ENCODE assay signal across 15 cellular contexts in genomic region chr14:23145794-23146422, GRCh38. TPM values are rescaled to one million over a fixed set of nuclear protein-coding genes. Genes with fewer than 3 reads are reported as not detected.
A peak's percentile ranks its signal among the peaks of the same experiment; 100 is the strongest.
DNase-seq lines count a peak whose midpoint lies in the region; ATAC-seq and TF ChIP-seq lines count a peak whose summit lies in the region.
"Had no signal": no experiment of that assay in that cellular context is flagged by ENCODE, and none has a peak within 500 bp of the region (broad histone marks: within the 10 kb centered on the region; RNA-seq: fewer than 3 reads in every experiment).

No MANE protein-coding gene starts in this region.

- H3K4me3 ChIP-seq in mammary epithelial cell (replicated peaks in 1 of 3; ENCODE audit: insufficient read depth in 1 of 3, low read depth in 2 of 3, low read length in 3 of 3) (no peak overlapping the region), trophoblast cell (ENCODE audit: low read depth, low read length) (no peak overlapping the region), uterus (no peak overlapping the region)

- H3K9me3 ChIP-seq in mammary epithelial cell (replicated peaks; ENCODE audit: insufficient read depth, low read length) = no peaks in the 10 kb centered on the region
- no peaks in the 10 kb centered on the region for H3K9me3 ChIP-seq in trophoblast cell (ENCODE audit: insufficient read depth, low read depth, low read length)
- H3K9me3 ChIP-seq in uterus = no peaks in the 10 kb centered on the region

- H2BK12ac ChIP-seq in trophoblast cell (ENCODE audit: low read length) = no peak overlapping the region

- H3K4me1 ChIP-seq in mammary epithelial cell (ENCODE audit: insufficient read depth, low read length) (no peaks in the 10 kb centered on the region), trophoblast cell (ENCODE audit: control insufficient read depth in 1 of 2, insufficient read depth in 2 of 2, low read length in 2 of 2) (peaks cover 13 to 29% of the 10 kb centered on the region in 2 experiments), uterus (peaks cover 12 to 20% of the 10 kb centered on the region in 2 donors)

- POLR2A ChIA-PET in MCF 10A (lab: Yijun Ruan, JAX) = interaction anchor here (0.7 to 3.2 kb wide), 9 partner anchors 9 to 74 kb away, joined by 3 to 32 read pairs (median 6); partner anchors contain the start of genes ACIN1 and C14orf119

- peak overlapping the region; percentile 36 for H3K27ac Mint-ChIP-seq in MCF 10A (ENCODE audit: low read depth, unreplicated experiment)
- H3K27ac Mint-ChIP-seq: activated naive CD4-positive, alpha-beta T cell treated with anti-CD3 and anti-CD28 coated beads, Interleukin-2, amount 50 U/mL, for 24 hours had no signal

- CTCF ChIA-PET in MCF 10A (lab: Yijun Ruan, JAX) (interaction anchor here (0.7 to 2.0 kb wide), 5 partner anchors 15 to 39 kb away, joined by 3 to 5 read pairs (median 3); no protein-coding TSS in a partner anchor), mammary epithelial cell (lab: Charles Lee; ENCODE audit: low non-redundant PET) (interaction anchor here (0.5 kb wide), 1 partner anchor 27 kb away, joined by 8 read pairs; no protein-coding TSS in a partner anchor)

- H2AFZ ChIP-seq in mammary epithelial cell (ENCODE audit: low read depth, low read length) (no peak overlapping the region), trophoblast cell (ENCODE audit: insufficient read depth, low read length, poor library complexity) (no peak overlapping the region)

- dilution Hi-C loops in mammary epithelial cell (cut with HindIII; ENCODE audit: low sequenced_read_pairs) = no loop called here

- H4K8ac ChIP-seq in trophoblast cell (ENCODE audit: low read depth, low read length) = no peak overlapping the region

- BruUV-seq in MCF 10A (replicated peaks; lab: Mats Ljungman, UMichigan) (no TSS peak), mammary epithelial cell (replicated peaks; lab: Mats Ljungman, UMichigan) (no TSS peak)

- H3K4me1 Mint-ChIP-seq in MCF 10A (ENCODE audit: insufficient read depth, unreplicated experiment) = peaks cover 50% of the 10 kb centered on the region
- H3K4me1 Mint-ChIP-seq: activated naive CD4-positive, alpha-beta T cell treated with anti-CD3 and anti-CD28 coated beads, Interleukin-2, amount 50 U/mL, for 24 hours had no signal

- H3K4me3 Mint-ChIP-seq in MCF 10A (ENCODE audit: unreplicated experiment) = no peak overlapping the region
- H3K4me3 Mint-ChIP-seq: activated naive CD4-positive, alpha-beta T cell treated with anti-CD3 and anti-CD28 coated beads, Interleukin-2, amount 50 U/mL, for 24 hours had no signal

- DNase-seq in MCF 10A (ENCODE audit: unreplicated experiment) (no peak), mammary epithelial cell (no peak), fibroblast of gingiva (ENCODE audit: low read depth) (peak; percentile 31), trophoblast cell (peak; percentile 65 to 79), uterus (peak; percentile 43 to 78), NK-92 (lab: John Stamatoyannopoulos, UW; ENCODE audit: unreplicated experiment) (no peak), head of caudate nucleus (no peak)
- DNase-seq: T1000 had no signal

- no peak for TF ChIP-seq POLR2A in uterus (IDR thresholded peaks at IDR 0.05)

- H3K36me3 Mint-ChIP-seq in MCF 10A (ENCODE audit: insufficient read depth, unreplicated experiment) = no peaks in the 10 kb centered on the region

- H2BK120ac ChIP-seq in trophoblast cell (ENCODE audit: insufficient read depth, low read length, poor library complexity) = no peak overlapping the region

- no peak overlapping the region for H4K12ac ChIP-seq in trophoblast cell (ENCODE audit: low read depth, low read length)

- no peak overlapping the region for H4K91ac ChIP-seq in trophoblast cell (ENCODE audit: low read depth, low read length)

- no peaks in the 10 kb centered on the region for H3K79me2 ChIP-seq in mammary epithelial cell (ENCODE audit: insufficient read depth, low read length)
- H3K79me2 ChIP-seq in trophoblast cell (ENCODE audit: control insufficient read depth, insufficient read depth, low read length, poor library complexity) = no peaks in the 10 kb centered on the region

- peaks cover 9% of the 10 kb centered on the region for H3K79me1 ChIP-seq in trophoblast cell (ENCODE audit: low read length)

- ATAC-seq in esophagus mucosa = no peak

- in situ Hi-C loops in mammary epithelial cell (cut with MboI; ENCODE audit: low sequenced_read_pairs in 2 of 2) = no loop called here

- H3K36me3 ChIP-seq in mammary epithelial cell (ENCODE audit: insufficient read depth, low read length) = no peaks in the 10 kb centered on the region
- H3K36me3 ChIP-seq in trophoblast cell (ENCODE audit: control insufficient read depth in 1 of 2, insufficient read depth in 2 of 2, low read length in 2 of 2) = peaks cover 3 to 14% of the 10 kb centered on the region in 2 experiments
- no peaks in the 10 kb centered on the region for H3K36me3 ChIP-seq in uterus

- WGBS in mammary epithelial cell (ENCODE audit: low coverage, missing lambda C conversion rate) = 93% methylated on average over 4 of the region's 4 CpGs
- WGBS in trophoblast cell (ENCODE audit: extremely low coverage, insufficient coverage, insufficient read length) = no CpG with 5 or more reads among the region's 4 CpGs

- TF ChIP-seq CTCF in MCF 10A (IDR thresholded peaks at IDR 0.05; ENCODE audit: unreplicated experiment) = no peak
- TF ChIP-seq CTCF in mammary epithelial cell (conservative IDR thresholded peaks at IDR 0.05 in 1 of 2, IDR thresholded peaks at IDR 0.05 in 1 of 2; ENCODE audit: extremely low read depth in 1 of 2, insufficient read depth in 1 of 2, low read depth in 1 of 2, low read length in 2 of 2) = no peak
- no peak for TF ChIP-seq CTCF in uterus (IDR thresholded peaks at IDR 0.05)

- no peak overlapping the region for H3K14ac ChIP-seq in trophoblast cell (ENCODE audit: low read length)

- H3K4me2 ChIP-seq in mammary epithelial cell (ENCODE audit: insufficient read depth, low read depth, low read length) (no peak overlapping the region), trophoblast cell (ENCODE audit: low read length) (no peak overlapping the region)

- no peak overlapping the region for H3K4ac ChIP-seq in trophoblast cell (ENCODE audit: low read depth, low read length)

- H2AK5ac ChIP-seq in trophoblast cell (ENCODE audit: low read length) = no peak overlapping the region

- no peaks in the 10 kb centered on the region for H3K27me3 Mint-ChIP-seq in MCF 10A (ENCODE audit: insufficient read depth, unreplicated experiment)

- no peaks in the 10 kb centered on the region for H4K20me1 ChIP-seq in mammary epithelial cell (ENCODE audit: insufficient read depth, low read length)

- H3K18ac ChIP-seq in trophoblast cell (ENCODE audit: low read length) = no peak overlapping the region

- H3K9me3 Mint-ChIP-seq in MCF 10A (ENCODE audit: unreplicated experiment) = no peaks in the 10 kb centered on the region
- H3K9me3 Mint-ChIP-seq: activated naive CD4-positive, alpha-beta T cell treated with anti-CD3 and anti-CD28 coated beads, Interleukin-2, amount 50 U/mL, for 24 hours had no signal

- no peak overlapping the region for H3K27ac ChIP-seq in mammary epithelial cell (ENCODE audit: insufficient read depth, low read depth, low read length)
- H3K27ac ChIP-seq in trophoblast cell (ENCODE audit: low read depth, low read length) = peak overlapping the region; percentile 69
- peak overlapping the region; percentile 96 for H3K27ac ChIP-seq in uterus

- H3K9ac ChIP-seq in mammary epithelial cell (ENCODE audit: insufficient read depth, low read length) (no peak overlapping the region), trophoblast cell (ENCODE audit: low read length) (no peak overlapping the region)

- H2BK5ac ChIP-seq in trophoblast cell (ENCODE audit: low read depth, low read length, poor library complexity) = peak overlapping the region; percentile 3

- H3K23ac ChIP-seq in trophoblast cell (ENCODE audit: low read length) = no peak overlapping the region

- intact Hi-C loops in MCF 10A (cut with micrococcal nuclease) = no loop called here
- intact Hi-C loops in mammary epithelial cell (cut with micrococcal nuclease) = no loop called here
- intact Hi-C loops in uterus (cut with DNase I; ENCODE audit: low total_unique reads) = no loop called here
- intact Hi-C loops in head of caudate nucleus (cut with DNase I) = no loop called here

- H3K27me3 ChIP-seq in mammary epithelial cell (ENCODE audit: insufficient read depth, low read length) (no peaks in the 10 kb centered on the region), trophoblast cell (ENCODE audit: insufficient read depth, low read length) (no peaks in the 10 kb centered on the region), uterus (no peaks in the 10 kb centered on the region)

RNA-seq across cellular contexts. Expression of gene CEBPE, which starts 26.9 kb away (rescaled TPM):
- total RNA-seq in MCF 10A (2022) (not detected in 2 replicates), mammary epithelial cell (not detected), uterus (not detected), esophagus mucosa (not detected)
- not detected for polyA plus RNA-seq in mammary epithelial cell
- not detected for polyA minus RNA-seq in mammary epithelial cell
- 0.33 and 0.37 TPM in 2 replicates for polyA plus RNA-seq in trophoblast cell (2013)
- total RNA-seq: A172, cerebellum, renal cortical epithelial cell had no signal

RNA-seq across cellular contexts. Expression of gene SLC7A8, which starts 37.6 kb away (rescaled TPM):
- total RNA-seq in MCF 10A (2022) (1.5 and 2.4 TPM in 2 replicates), mammary epithelial cell (10 to 100 TPM; 25.3 to 74.5 TPM), uterus (100 to 1,000 TPM in 1 of 4 donors, 10 to 100 TPM in 3; 15.9 to 152 (median 49.3) TPM), esophagus mucosa (51.1 TPM)
- 27.0 TPM for polyA plus RNA-seq in mammary epithelial cell
- 110 TPM for polyA minus RNA-seq in mammary epithelial cell
- polyA plus RNA-seq in trophoblast cell (2013) = 715 and 802 TPM in 2 replicates

RNA-seq across cellular contexts. Expression of gene CIROP, which starts 41.1 kb away (rescaled TPM):
- total RNA-seq in MCF 10A (2022) (not detected in 2 replicates), mammary epithelial cell (not detected), uterus (not detected), esophagus mucosa (not detected)
- polyA plus RNA-seq in mammary epithelial cell = not detected
- polyA minus RNA-seq in mammary epithelial cell = not detected
- 0.01 and 0.03 TPM in 2 replicates for polyA plus RNA-seq in trophoblast cell (2013)
- total RNA-seq: A172; activated CD8-positive, alpha-beta memory T cell treated with anti-CD3 and anti-CD28 coated beads for 36 hours; cerebellum; renal cortical epithelial cell; subcutaneous adipose tissue had no signal

RNA-seq across cellular contexts. Expression of gene C14orf119, which starts 50.6 kb away (rescaled TPM):
- total RNA-seq in MCF 10A (2022) (39.6 and 54.8 TPM in 2 replicates), mammary epithelial cell (10 to 100 TPM; 39.2 to 57.6 TPM), uterus (10 to 100 TPM; 12.3 to 41.6 (median 26.7) TPM), esophagus mucosa (34.7 TPM)
- 95.1 TPM for polyA plus RNA-seq in mammary epithelial cell
- polyA minus RNA-seq in mammary epithelial cell = 38.1 TPM
- polyA plus RNA-seq in trophoblast cell (2013) = 40.8 and 43.3 TPM in 2 replicates

RNA-seq across cellular contexts. Expression of gene ACIN1, which starts 51.0 kb away (rescaled TPM):
- total RNA-seq in MCF 10A (2022) = 197 and 213 TPM in 2 replicates
- 100 to 1,000 TPM in 1 of 2 donors, 10 to 100 TPM in 1; 62.0 to 148 TPM for total RNA-seq in mammary epithelial cell
- 64.4 TPM for polyA plus RNA-seq in mammary epithelial cell
- 70.8 TPM for polyA minus RNA-seq in mammary epithelial cell
- polyA plus RNA-seq in trophoblast cell (2013) = 136 and 142 TPM in 2 replicates
- 100 to 1,000 TPM in 2 of 4 donors, 10 to 100 TPM in 2; 52.3 to 194 (median 77.1) TPM for total RNA-seq in uterus
- 82.5 TPM for total RNA-seq in esophagus mucosa

Comparison
In these comparisons a context has a peak if more than half of its experiments do, and no peak if none do; other contexts are left out.
1. DNase-seq: peak in fibroblast of gingiva (single experiment), trophoblast cell (2 of 2) and uterus (2 of 2); none in MCF 10A (single experiment), mammary epithelial cell (single experiment), NK-92 (single experiment) and head of caudate nucleus (0 of 42).